In genomic region chr15:36841154-36841553, GRCh38 we compare ENCODE assay signal across 12 cellular contexts.
DNase-seq lines count a peak whose midpoint lies in the region; ATAC-seq and TF ChIP-seq lines count a peak whose summit lies in the region.
"Had no signal": no experiment of that assay in that cellular context is flagged by ENCODE, and none has a peak within 500 bp of the region (broad histone marks: within the 10 kb centered on the region; RNA-seq: fewer than 3 reads in every experiment).

No MANE protein-coding gene starts in this region.

- no peak for ATAC-seq in HG02759 (IDR thresholded peaks at IDR 0.05; ENCODE audit: unreplicated experiment)
- ATAC-seq: CD8-positive, alpha-beta T cell had no signal

- H3K9me3 ChIP-seq in WERI-Rb-1 (ENCODE audit: severe bottlenecking): no peaks in the 10 kb centered on the region
- H3K9me3 ChIP-seq: BLaER1 treated with 17β-estradiol and CSF1 and Interleukin-3, amounts not matched to agents 10 nM and 100 nM had no signal

- no peak overlapping the region for H3K4me3 ChIP-seq in WERI-Rb-1 (ENCODE audit: low read depth, low read length)
- H3K4me3 ChIP-seq: BLaER1 treated with 17β-estradiol and CSF1 and Interleukin-3, amounts not matched to agents 10 nM and 100 nM had no signal

- peak; percentile 22 for DNase-seq in NCI-H82 (lab: John Stamatoyannopoulos, UW)
- no peak for DNase-seq in NCI-H82 treated with DMSO at 0.1 percent for 48 hours (lab: John Stamatoyannopoulos, UW; ENCODE audit: unreplicated experiment)
- DNase-seq in WERI-Rb-1: peak; percentile 14
- peak; percentile 44 for DNase-seq in retina
- no peak for DNase-seq in stimulated activated CD4-positive, alpha-beta T cell treated with anti-CD3 and anti-CD28 coated beads, Interleukin-4, amount 100 ng/mL, for 1 hour
- DNase-seq: Calu3; CD8-positive, alpha-beta T cell; DMS79 treated with DMSO at 0.1 percent for 48 hours; GF-D8; H9 had no signal

- no peaks in the 10 kb centered on the region for H3K36me3 ChIP-seq in WERI-Rb-1
- H3K36me3 ChIP-seq: BLaER1 treated with 17β-estradiol and CSF1 and Interleukin-3, amounts not matched to agents 10 nM and 100 nM had no signal

- no peaks in the 10 kb centered on the region for H3K27me3 ChIP-seq in WERI-Rb-1 (ENCODE audit: insufficient read depth, low read depth, severe bottlenecking)
- H3K27me3 ChIP-seq: BLaER1 treated with 17β-estradiol and CSF1 and Interleukin-3, amounts not matched to agents 10 nM and 100 nM had no signal

- H3K27ac ChIP-seq in WERI-Rb-1: no peak overlapping the region
- H3K27ac ChIP-seq: BLaER1 treated with 17β-estradiol and CSF1 and Interleukin-3, amounts not matched to agents 10 nM and 100 nM had no signal

- TF ChIP-seq CTCF in WERI-Rb-1 (IDR thresholded peaks at IDR 0.05; ENCODE audit: low read depth, low read length): no peak

Comparison
In these comparisons a context has a peak if more than half of its experiments do, and no peak if none do; other contexts are left out.
1. DNase-seq: peak in NCI-H82 (single experiment), WERI-Rb-1 (single experiment) and retina (single experiment); none in NCI-H82 treated with DMSO at 0.1 percent for 48 hours (single experiment) and stimulated activated CD4-positive, alpha-beta T cell treated with anti-CD3 and anti-CD28 coated beads, Interleukin-4, amount 100 ng/mL, for 1 hour (single experiment).